1 cellular context compared by ENCODE assay signal in the genomic region with DNA sequence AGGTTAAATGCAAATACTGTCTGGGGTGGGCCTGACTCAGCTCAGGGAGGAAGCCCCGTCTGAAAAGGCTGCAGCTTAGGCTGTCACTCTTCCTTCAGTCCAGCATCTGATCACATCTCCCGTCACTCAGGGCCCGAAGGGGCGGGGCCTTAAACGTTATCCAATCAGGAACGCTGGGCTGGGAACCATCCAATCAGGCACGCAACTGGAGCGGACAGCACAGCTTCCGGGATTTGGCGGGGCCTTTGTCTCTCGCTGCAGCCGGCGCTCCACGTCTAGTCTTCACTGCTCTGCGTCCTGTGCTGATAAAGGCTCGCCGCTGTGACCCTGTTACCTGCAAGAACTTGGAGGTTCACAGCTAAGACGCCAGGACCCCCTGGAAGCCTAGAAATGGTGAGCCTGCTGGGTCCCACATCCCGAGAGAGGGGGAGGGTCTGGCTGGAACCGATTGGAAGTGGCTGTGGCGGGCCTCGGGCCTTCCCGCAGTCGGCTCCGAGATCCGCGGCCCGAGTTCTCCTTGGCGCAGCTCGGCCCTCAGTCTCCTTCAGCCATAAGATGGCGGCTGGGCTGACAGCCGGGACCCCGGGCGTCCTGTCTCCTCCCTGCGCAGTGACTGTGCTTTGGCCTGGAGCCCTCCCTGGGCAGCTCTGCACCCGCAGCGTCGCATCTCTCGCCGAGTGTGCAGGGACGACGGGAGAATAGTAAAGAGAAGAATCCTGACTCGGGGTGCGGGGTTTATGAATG.
TF ChIP-seq lines count a peak whose summit lies in the region.

ZNF92 (plus strand) TSS at position 248 of the 744 bp plus-strand sequence; CDS start at position 391, 143 bp downstream.

TF ChIP-seq in HepG2, 621 proteins besides CTCF, POLR2A, EP300 and RAD21 (continued from another document and continues in another):
- TF ChIP-seq SRSF9 (IDR thresholded peaks at IDR 0.05; ENCODE audit: borderline replicate concordance, insufficient read depth, low read depth, low read length, poor library complexity, severe bottlenecking) (no peak), ZNF230 (CRISPR knock-in tag; IDR thresholded peaks at IDR 0.05) (peak; percentile 86), ZNF563 (CRISPR knock-in tag; IDR thresholded peaks at IDR 0.05) (0 out of 2 replicates have a peak, but pooled peaks have one; percentile 20), JUNB (CRISPR knock-in tag; IDR thresholded peaks at IDR 0.05; ENCODE audit: borderline replicate concordance) (no peak), HOXD1 (CRISPR knock-in tag; IDR thresholded peaks at IDR 0.05) (0 out of 2 replicates have a peak, but pooled peaks have one; percentile 28), MLLT10 (CRISPR knock-in tag; IDR thresholded peaks at IDR 0.05) (no peak), ZNF703 (CRISPR knock-in tag; IDR thresholded peaks at IDR 0.05; ENCODE audit: borderline replicate concordance) (no peak), DMAP1 (CRISPR knock-in tag; IDR thresholded peaks at IDR 0.05) (peak; percentile 79; the same call in 1 of the 2 replicates), ZFP37 (CRISPR knock-in tag; IDR thresholded peaks at IDR 0.05; ENCODE audit: borderline replicate concordance) (no peak), SMARCC2 (IDR thresholded peaks at IDR 0.05) (no peak), RFX1 (IDR thresholded peaks at IDR 0.05) (no peak), ATRX (CRISPR knock-in tag; IDR thresholded peaks at IDR 0.05; ENCODE audit: borderline replicate concordance) (no peak), E2F5 (CRISPR knock-in tag; conservative IDR thresholded peaks at IDR 0.05) (peak; percentile 77), ZIK1 (CRISPR knock-in tag; IDR thresholded peaks at IDR 0.05; ENCODE audit: borderline replicate concordance, low read depth) (no peak), ZNF672 (CRISPR knock-in tag; IDR thresholded peaks at IDR 0.05) (no peak), TMF1 (CRISPR knock-in tag; IDR thresholded peaks at IDR 0.05; ENCODE audit: low read depth) (no peak), TGIF2 (CRISPR knock-in tag; IDR thresholded peaks at IDR 0.05) (peak; percentile 87; the same call in 1 of the 2 replicates), PHF8 (CRISPR knock-in tag; IDR thresholded peaks at IDR 0.05) (peak; percentile 91), FLYWCH1 (CRISPR knock-in tag; IDR thresholded peaks at IDR 0.05) (no peak), ATF4 (CRISPR knock-in tag; IDR thresholded peaks at IDR 0.05) (no peak), MEF2D (CRISPR knock-in tag; IDR thresholded peaks at IDR 0.05) (peak; percentile 76; the same call in 1 of the 2 replicates), ZNF550 (CRISPR knock-in tag; IDR thresholded peaks at IDR 0.05; ENCODE audit: borderline replicate concordance) (0 out of 2 replicates have a peak, but pooled peaks have one; percentile 72), ZNF276 (CRISPR knock-in tag; IDR thresholded peaks at IDR 0.05; ENCODE audit: low read depth) (peak; percentile 64; the same call in 1 of the 2 replicates), RFX5 (IDR thresholded peaks at IDR 0.05; ENCODE audit: low read depth, low read length) (no peak)
- TF ChIP-seq, protein P1, sequence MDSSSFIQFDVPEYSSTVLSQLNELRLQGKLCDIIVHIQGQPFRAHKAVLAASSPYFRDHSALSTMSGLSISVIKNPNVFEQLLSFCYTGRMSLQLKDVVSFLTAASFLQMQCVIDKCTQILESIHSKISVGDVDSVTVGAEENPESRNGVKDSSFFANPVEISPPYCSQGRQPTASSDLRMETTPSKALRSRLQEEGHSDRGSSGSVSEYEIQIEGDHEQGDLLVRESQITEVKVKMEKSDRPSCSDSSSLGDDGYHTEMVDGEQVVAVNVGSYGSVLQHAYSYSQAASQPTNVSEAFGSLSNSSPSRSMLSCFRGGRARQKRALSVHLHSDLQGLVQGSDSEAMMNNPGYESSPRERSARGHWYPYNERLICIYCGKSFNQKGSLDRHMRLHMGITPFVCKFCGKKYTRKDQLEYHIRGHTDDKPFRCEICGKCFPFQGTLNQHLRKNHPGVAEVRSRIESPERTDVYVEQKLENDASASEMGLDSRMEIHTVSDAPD (CRISPR knock-in tag; IDR thresholded peaks at IDR 0.05), result no peak
- TF ChIP-seq, protein P2, sequence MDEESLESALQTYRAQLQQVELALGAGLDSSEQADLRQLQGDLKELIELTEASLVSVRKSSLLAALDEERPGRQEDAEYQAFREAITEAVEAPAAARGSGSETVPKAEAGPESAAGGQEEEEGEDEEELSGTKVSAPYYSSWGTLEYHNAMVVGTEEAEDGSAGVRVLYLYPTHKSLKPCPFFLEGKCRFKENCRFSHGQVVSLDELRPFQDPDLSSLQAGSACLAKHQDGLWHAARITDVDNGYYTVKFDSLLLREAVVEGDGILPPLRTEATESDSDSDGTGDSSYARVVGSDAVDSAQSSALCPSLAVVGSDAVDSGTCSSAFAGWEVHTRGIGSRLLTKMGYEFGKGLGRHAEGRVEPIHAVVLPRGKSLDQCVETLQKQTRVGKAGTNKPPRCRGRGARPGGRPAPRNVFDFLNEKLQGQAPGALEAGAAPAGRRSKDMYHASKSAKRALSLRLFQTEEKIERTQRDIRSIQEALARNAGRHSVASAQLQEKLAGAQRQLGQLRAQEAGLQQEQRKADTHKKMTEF (CRISPR knock-in tag; IDR thresholded peaks at IDR 0.05), result peak; percentile 66; the same call in 1 of the 2 replicates
- TF ChIP-seq, protein P3, sequence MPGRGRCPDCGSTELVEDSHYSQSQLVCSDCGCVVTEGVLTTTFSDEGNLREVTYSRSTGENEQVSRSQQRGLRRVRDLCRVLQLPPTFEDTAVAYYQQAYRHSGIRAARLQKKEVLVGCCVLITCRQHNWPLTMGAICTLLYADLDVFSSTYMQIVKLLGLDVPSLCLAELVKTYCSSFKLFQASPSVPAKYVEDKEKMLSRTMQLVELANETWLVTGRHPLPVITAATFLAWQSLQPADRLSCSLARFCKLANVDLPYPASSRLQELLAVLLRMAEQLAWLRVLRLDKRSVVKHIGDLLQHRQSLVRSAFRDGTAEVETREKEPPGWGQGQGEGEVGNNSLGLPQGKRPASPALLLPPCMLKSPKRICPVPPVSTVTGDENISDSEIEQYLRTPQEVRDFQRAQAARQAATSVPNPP (CRISPR knock-in tag; IDR thresholded peaks at IDR 0.05), result no peak
- TF ChIP-seq, protein P4, sequence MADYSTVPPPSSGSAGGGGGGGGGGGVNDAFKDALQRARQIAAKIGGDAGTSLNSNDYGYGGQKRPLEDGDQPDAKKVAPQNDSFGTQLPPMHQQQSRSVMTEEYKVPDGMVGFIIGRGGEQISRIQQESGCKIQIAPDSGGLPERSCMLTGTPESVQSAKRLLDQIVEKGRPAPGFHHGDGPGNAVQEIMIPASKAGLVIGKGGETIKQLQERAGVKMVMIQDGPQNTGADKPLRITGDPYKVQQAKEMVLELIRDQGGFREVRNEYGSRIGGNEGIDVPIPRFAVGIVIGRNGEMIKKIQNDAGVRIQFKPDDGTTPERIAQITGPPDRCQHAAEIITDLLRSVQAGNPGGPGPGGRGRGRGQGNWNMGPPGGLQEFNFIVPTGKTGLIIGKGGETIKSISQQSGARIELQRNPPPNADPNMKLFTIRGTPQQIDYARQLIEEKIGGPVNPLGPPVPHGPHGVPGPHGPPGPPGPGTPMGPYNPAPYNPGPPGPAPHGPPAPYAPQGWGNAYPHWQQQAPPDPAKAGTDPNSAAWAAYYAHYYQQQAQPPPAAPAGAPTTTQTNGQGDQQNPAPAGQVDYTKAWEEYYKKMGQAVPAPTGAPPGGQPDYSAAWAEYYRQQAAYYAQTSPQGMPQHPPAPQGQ (CRISPR knock-in tag; IDR thresholded peaks at IDR 0.05; ENCODE audit: borderline replicate concordance), result no peak
- TF ChIP-seq, protein P5, sequence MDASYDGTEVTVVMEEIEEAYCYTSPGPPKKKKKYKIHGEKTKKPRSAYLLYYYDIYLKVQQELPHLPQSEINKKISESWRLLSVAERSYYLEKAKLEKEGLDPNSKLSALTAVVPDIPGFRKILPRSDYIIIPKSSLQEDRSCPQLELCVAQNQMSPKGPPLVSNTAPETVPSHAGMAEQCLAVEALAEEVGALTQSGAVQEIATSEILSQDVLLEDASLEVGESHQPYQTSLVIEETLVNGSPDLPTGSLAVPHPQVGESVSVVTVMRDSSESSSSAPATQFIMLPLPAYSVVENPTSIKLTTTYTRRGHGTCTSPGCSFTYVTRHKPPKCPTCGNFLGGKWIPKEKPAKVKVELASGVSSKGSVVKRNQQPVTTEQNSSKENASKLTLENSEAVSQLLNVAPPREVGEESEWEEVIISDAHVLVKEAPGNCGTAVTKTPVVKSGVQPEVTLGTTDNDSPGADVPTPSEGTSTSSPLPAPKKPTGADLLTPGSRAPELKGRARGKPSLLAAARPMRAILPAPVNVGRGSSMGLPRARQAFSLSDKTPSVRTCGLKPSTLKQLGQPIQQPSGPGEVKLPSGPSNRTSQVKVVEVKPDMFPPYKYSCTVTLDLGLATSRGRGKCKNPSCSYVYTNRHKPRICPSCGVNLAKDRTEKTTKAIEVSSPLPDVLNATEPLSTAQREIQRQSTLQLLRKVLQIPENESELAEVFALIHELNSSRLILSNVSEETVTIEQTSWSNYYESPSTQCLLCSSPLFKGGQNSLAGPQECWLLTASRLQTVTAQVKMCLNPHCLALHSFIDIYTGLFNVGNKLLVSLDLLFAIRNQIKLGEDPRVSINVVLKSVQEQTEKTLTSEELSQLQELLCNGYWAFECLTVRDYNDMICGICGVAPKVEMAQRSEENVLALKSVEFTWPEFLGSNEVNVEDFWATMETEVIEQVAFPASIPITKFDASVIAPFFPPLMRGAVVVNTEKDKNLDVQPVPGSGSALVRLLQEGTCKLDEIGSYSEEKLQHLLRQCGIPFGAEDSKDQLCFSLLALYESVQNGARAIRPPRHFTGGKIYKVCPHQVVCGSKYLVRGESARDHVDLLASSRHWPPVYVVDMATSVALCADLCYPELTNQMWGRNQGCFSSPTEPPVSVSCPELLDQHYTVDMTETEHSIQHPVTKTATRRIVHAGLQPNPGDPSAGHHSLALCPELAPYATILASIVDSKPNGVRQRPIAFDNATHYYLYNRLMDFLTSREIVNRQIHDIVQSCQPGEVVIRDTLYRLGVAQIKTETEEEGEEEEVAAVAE (CRISPR knock-in tag; IDR thresholded peaks at IDR 0.05; ENCODE audit: borderline replicate concordance), result 0 out of 2 replicates have a peak, but pooled peaks have one; percentile 58
